In the genomic region with DNA sequence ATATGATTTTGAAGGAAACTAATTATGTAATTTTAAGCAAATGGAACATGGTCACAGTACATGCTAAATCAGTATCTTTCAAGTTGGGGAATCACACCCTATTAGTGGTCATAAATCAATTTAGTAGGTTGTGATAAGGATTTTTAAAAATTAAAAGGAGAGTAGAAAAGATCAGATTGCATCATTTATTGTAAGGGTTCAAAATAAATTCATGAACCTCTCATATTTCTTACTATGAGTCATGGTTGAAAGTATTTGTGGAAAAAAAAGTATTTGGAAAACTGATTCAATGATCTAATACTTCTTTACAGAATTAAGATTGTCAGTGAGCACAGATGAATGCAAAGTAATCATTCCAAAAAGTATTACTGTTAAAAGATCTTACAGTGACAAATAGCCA, we compare ENCODE assay signal across 18 cellular contexts. TPM values are rescaled to one million over a fixed set of nuclear protein-coding genes. Genes with fewer than 3 reads are reported as not detected.
DNase-seq lines count a peak whose midpoint lies in the region; ATAC-seq, FAIRE-seq and TF ChIP-seq lines count a peak whose summit lies in the region.
"Had no signal": no experiment of that assay in that cellular context is flagged by ENCODE, and none has a peak within 500 bp of the region (broad histone marks: within the 10 kb centered on the region; RNA-seq: fewer than 3 reads in every experiment).

No MANE protein-coding gene starts in this region.

- peaks cover 56% of the 10 kb centered on the region for H3K79me2 ChIP-seq in HCT116 (ENCODE audit: insufficient read depth, low read length)

- H3K9me2 ChIP-seq in HCT116 (ENCODE audit: insufficient read depth): no peaks in the 10 kb centered on the region

- H3K27ac ChIP-seq in HCT116 (ENCODE audit: low read depth, low read length): no peak overlapping the region; the same call in 1 of the 2 replicates
- H3K27ac ChIP-seq in body of pancreas: no peak overlapping the region
- H3K27ac ChIP-seq: BLaER1 treated with 17β-estradiol and CSF1 and Interleukin-3, amounts not matched to agents 10 nM and 100 nM had no signal

- H3K9me3 ChIP-seq in HCT116 (ENCODE audit: control insufficient read depth in 1 of 2, insufficient read depth in 1 of 2, low read depth in 1 of 2, low read length in 2 of 2): no peaks in the 10 kb centered on the region
- no peaks in the 10 kb centered on the region for H3K9me3 ChIP-seq in body of pancreas
- H3K9me3 ChIP-seq: BLaER1 treated with 17β-estradiol and CSF1 and Interleukin-3, amounts not matched to agents 10 nM and 100 nM; gastroesophageal sphincter had no signal

- H3K27me3 ChIP-seq in HCT116 (ENCODE audit: insufficient read depth, low read length) (no peaks in the 10 kb centered on the region), body of pancreas (no peaks in the 10 kb centered on the region)
- H3K27me3 ChIP-seq: BLaER1 treated with 17β-estradiol and CSF1 and Interleukin-3, amounts not matched to agents 10 nM and 100 nM; gastroesophageal sphincter had no signal

- no peak for TF ChIP-seq RAD21 in HCT116 (IDR thresholded peaks at IDR 0.05; ENCODE audit: low read depth)

- POLR2A ChIA-PET in HCT116 (lab: Charles Lee): no interaction called here
- POLR2A ChIA-PET in activated CD4-positive, alpha-beta memory T cell treated with anti-CD3 and anti-CD28 coated beads, Interleukin-2, amount 10 ng/mL, durations not matched to agents 7 days and 5 days (lab: Charles Lee): no interaction called here

- no peak overlapping the region for H3K4me3 Mint-ChIP-seq in activated CD4-positive, alpha-beta memory T cell treated with anti-CD3 and anti-CD28 coated beads, Interleukin-2, amount 10 ng/mL, durations not matched to agents 7 days and 5 days
- H3K4me3 Mint-ChIP-seq: T-helper 1 cell treated with Interleukin-12 subunit alpha and Interleukin-12 subunit beta and Interleukin-4 antibody, amounts not matched to agents 30 μg/mL and 1 μg/mL, for 36 hours had no signal

- TF ChIP-seq CTCF in AG10803 (conservative IDR thresholded peaks at IDR 0.05; ENCODE audit: low read length) (no peak), HCT116 (IDR thresholded peaks at IDR 0.05 in 2 of 3, conservative IDR thresholded peaks at IDR 0.05 in 1 of 3; ENCODE audit: borderline replicate concordance in 1 of 3, insufficient read depth in 1 of 3, low read depth in 2 of 3, low read length in 2 of 3) (no peak), astrocyte of the spinal cord (IDR thresholded peaks at IDR 0.05; ENCODE audit: low read depth, low read length) (no peak), body of pancreas (IDR thresholded peaks at IDR 0.05) (no peak)

- CTCF ChIA-PET in HCT116 (lab: Charles Lee): no interaction called here
- CTCF ChIA-PET in activated CD4-positive, alpha-beta memory T cell treated with anti-CD3 and anti-CD28 coated beads, Interleukin-2, amount 10 ng/mL, durations not matched to agents 7 days and 5 days (lab: Charles Lee): no interaction called here

- RAD21 ChIA-PET in HCT116 (lab: Charles Lee; ENCODE audit: low non-redundant PET in 1 of 2, low total read pairs in 2 of 2, uncharacterized antibody in 2 of 2, unreplicated experiment in 2 of 2): no interaction called here

- H3K36me3 Mint-ChIP-seq in activated CD4-positive, alpha-beta memory T cell treated with anti-CD3 and anti-CD28 coated beads, Interleukin-2, amount 10 ng/mL, durations not matched to agents 7 days and 5 days (ENCODE audit: low read depth): peaks cover 28% of the 10 kb centered on the region

- H3K36me3 ChIP-seq in HCT116 (ENCODE audit: control insufficient read depth in 1 of 2, insufficient read depth in 2 of 2, low read length in 2 of 2) (peaks cover 0 to 9% of the 10 kb centered on the region in 2 experiments; a peak in 1 of 4 replicates), body of pancreas (replicated peaks in 1 of 2; ENCODE audit: insufficient read depth in 1 of 2, low read depth in 2 of 2) (peaks cover 0 to 3% of the 10 kb centered on the region in 2 donors)

- H3K9me3 Mint-ChIP-seq in activated CD4-positive, alpha-beta memory T cell treated with anti-CD3 and anti-CD28 coated beads, Interleukin-2, amount 10 ng/mL, durations not matched to agents 7 days and 5 days: no peaks in the 10 kb centered on the region
- H3K9me3 Mint-ChIP-seq: T-helper 1 cell treated with Interleukin-12 subunit alpha and Interleukin-12 subunit beta and Interleukin-4 antibody, amounts not matched to agents 30 μg/mL and 1 μg/mL, for 36 hours had no signal

- no peak for ATAC-seq in HCT116
- ATAC-seq in body of pancreas: no peak
- ATAC-seq in GM19455 (IDR thresholded peaks at IDR 0.05; ENCODE audit: unreplicated experiment): no peak
- ATAC-seq: gastroesophageal sphincter had no signal

- H3K9ac ChIP-seq in HCT116 (ENCODE audit: low read length): no peak overlapping the region
- H3K9ac ChIP-seq: BLaER1 treated with 17β-estradiol and CSF1 and Interleukin-3, amounts not matched to agents 10 nM and 100 nM had no signal

- intact Hi-C loops in HCT116 (cut with micrococcal nuclease) (no loop called here), body of pancreas (cut with DNase I) (no loop called here)

- no peak overlapping the region for H2AFZ ChIP-seq in HCT116 (ENCODE audit: low read depth, low read length, poor library complexity, severe bottlenecking)

- H3K4me3 ChIP-seq in AG10803 (ENCODE audit: low read length): no peak overlapping the region
- no peak overlapping the region for H3K4me3 ChIP-seq in HCT116 (replicated peaks in 1 of 2; ENCODE audit: low read depth in 1 of 2, low read length in 2 of 2)
- no peak overlapping the region for H3K4me3 ChIP-seq in astrocyte of the spinal cord (ENCODE audit: low read depth, low read length)
- no peak overlapping the region for H3K4me3 ChIP-seq in body of pancreas
- H3K4me3 ChIP-seq: BLaER1 treated with 17β-estradiol and CSF1 and Interleukin-3, amounts not matched to agents 10 nM and 100 nM; gastroesophageal sphincter had no signal

- H4K20me1 ChIP-seq in HCT116 (ENCODE audit: insufficient read depth): no peaks in the 10 kb centered on the region

- TF ChIP-seq POLR2A in HCT116 (IDR thresholded peaks at IDR 0.05; ENCODE audit: borderline replicate concordance, extremely low read depth, insufficient read depth, insufficient read length) (no peak), body of pancreas (IDR thresholded peaks at IDR 0.05) (no peak)

- no peak overlapping the region for H3K27ac Mint-ChIP-seq in activated CD4-positive, alpha-beta memory T cell treated with anti-CD3 and anti-CD28 coated beads, Interleukin-2, amount 10 ng/mL, durations not matched to agents 7 days and 5 days
- H3K27ac Mint-ChIP-seq: T-helper 1 cell treated with Interleukin-12 subunit alpha and Interleukin-12 subunit beta and Interleukin-4 antibody, amounts not matched to agents 30 μg/mL and 1 μg/mL, for 36 hours had no signal

- peak overlapping the region; percentile 7; the same call in 1 of the 2 replicates for H3K4me2 ChIP-seq in HCT116 (ENCODE audit: low read length)
- H3K4me2 ChIP-seq: BLaER1 treated with 17β-estradiol and CSF1 and Interleukin-3, amounts not matched to agents 10 nM and 100 nM had no signal

- no peaks in the 10 kb centered on the region for H3K27me3 Mint-ChIP-seq in activated CD4-positive, alpha-beta memory T cell treated with anti-CD3 and anti-CD28 coated beads, Interleukin-2, amount 10 ng/mL, durations not matched to agents 7 days and 5 days

- peak; percentile 42 for DNase-seq in AG10803 (ENCODE audit: low read depth)
- no peak for DNase-seq in HCT116 (ENCODE audit: low read depth, low spot score)
- DNase-seq in astrocyte of the spinal cord (ENCODE audit: low read depth, low spot score): peak; percentile 49
- peak; percentile 9 for DNase-seq in hepatic stellate cell (ENCODE audit: low spot score)
- no peak for DNase-seq in body of pancreas
- no peak for DNase-seq in urothelium cell line (ENCODE audit: low spot score)
- no peak for DNase-seq in activated CD4-positive, alpha-beta memory T cell treated with anti-CD3 and anti-CD28 coated beads, Interleukin-2, amount 10 ng/mL, durations not matched to agents 7 days and 5 days
- DNase-seq: anterior cingulate cortex, DMS79 treated with DMSO at 0.1 percent for 48 hours, MV-4-11, NCI-H2081 treated with DMSO at 0.1 percent for 48 hours, NCI-H82, RPMI8226 had no signal

- peaks cover 32 to 43% of the 10 kb centered on the region in 2 experiments for H3K4me1 ChIP-seq in HCT116 (ENCODE audit: control insufficient read depth in 1 of 2, insufficient read depth in 2 of 2, low read length in 2 of 2)
- no peaks in the 10 kb centered on the region for H3K4me1 ChIP-seq in body of pancreas

- no peak for FAIRE-seq in urothelium cell line (lab: Jason Lieb, UNC)

- H3K4me1 Mint-ChIP-seq in activated CD4-positive, alpha-beta memory T cell treated with anti-CD3 and anti-CD28 coated beads, Interleukin-2, amount 10 ng/mL, durations not matched to agents 7 days and 5 days: peaks cover 22% of the 10 kb centered on the region

- in situ Hi-C loops in astrocyte of the spinal cord (cut with HindIII; ENCODE audit: low sequenced_read_pairs): no loop called here

- BruUV-seq in HCT116 (replicated peaks; lab: Mats Ljungman, UMichigan): no TSS peak

TF ChIP-seq in HCT116, 20 proteins besides CTCF, POLR2A, EP300 and RAD21 (continues in another document):
- TF ChIP-seq FOSL1 (IDR thresholded peaks at IDR 0.05; ENCODE audit: low read depth): peak; percentile 31; the same call in 1 of the 2 replicates
- TF ChIP-seq JUND (IDR thresholded peaks at IDR 0.05): peak; percentile 28; the same call in 1 of the 2 replicates
- TF ChIP-seq MAX (IDR thresholded peaks at IDR 0.05): no peak
- TF ChIP-seq POLR2AphosphoS5 (IDR thresholded peaks at IDR 0.05; ENCODE audit: low read depth, low read length): no peak
- no peak for TF ChIP-seq SIN3A (IDR thresholded peaks at IDR 0.05; ENCODE audit: low read depth)
- no peak for TF ChIP-seq ATF3 (IDR thresholded peaks at IDR 0.05)
- TF ChIP-seq EGR1 (IDR thresholded peaks at IDR 0.05; ENCODE audit: low read depth): no peak
- no peak for TF ChIP-seq SRF (IDR thresholded peaks at IDR 0.05; ENCODE audit: low read depth)
- TF ChIP-seq CBX3 (IDR thresholded peaks at IDR 0.05; ENCODE audit: low read depth): no peak

RNA-seq across cellular contexts. Expression of gene ADSS2, which starts 14.6 kb away (rescaled TPM):
- total RNA-seq in HCT116 (2021; ENCODE audit: unreplicated experiment): 46.2 TPM
- polyA plus RNA-seq in HCT116 (2012): 13.7 and 17.9 TPM in 2 replicates
- 10 to 100 TPM in 1 of 2 donors, 1 to 10 TPM in 1; 9.9 to 23.1 TPM for total RNA-seq in body of pancreas
- total RNA-seq in activated CD4-positive, alpha-beta memory T cell treated with anti-CD3 and anti-CD28 coated beads, Interleukin-2, amount 10 ng/mL, durations not matched to agents 7 days and 5 days: 10 to 100 TPM; 53.7 to 54.2 TPM

RNA-seq across cellular contexts. Expression of gene CATSPERE, which starts 24.0 kb away (rescaled TPM):
- 0.34 TPM for total RNA-seq in HCT116 (2021; ENCODE audit: unreplicated experiment)
- polyA plus RNA-seq in HCT116 (2012): 0.07 and 0.11 TPM in 2 replicates
- 1 to 10 TPM in 1 of 2 donors, under 1 TPM in 1; 0.26 to 2.3 TPM for total RNA-seq in body of pancreas
- under 1 TPM; 0.23 to 0.93 TPM for total RNA-seq in activated CD4-positive, alpha-beta memory T cell treated with anti-CD3 and anti-CD28 coated beads, Interleukin-2, amount 10 ng/mL, durations not matched to agents 7 days and 5 days
- total RNA-seq: HT-29 had no signal

Comparison
In these comparisons a context has a peak if more than half of its experiments do, and no peak if none do; other contexts are left out.
1. DNase-seq: peak in AG10803 (single experiment), astrocyte of the spinal cord (single experiment) and hepatic stellate cell (single experiment); none in HCT116 (single experiment), body of pancreas (0 of 4), urothelium cell line (single experiment) and activated CD4-positive, alpha-beta memory T cell treated with anti-CD3 and anti-CD28 coated beads, Interleukin-2, amount 10 ng/mL, durations not matched to agents 7 days and 5 days (single experiment).